ENCODE assay signal across 8 cellular contexts in genomic region chr12:47812797-47813490, GRCh38.
A peak's percentile ranks its signal among the peaks of the same experiment; 100 is the strongest.
DNase-seq lines count a peak whose midpoint lies in the region; ATAC-seq and TF ChIP-seq lines count a peak whose summit lies in the region.

No MANE protein-coding gene starts in this region.

- H3K27me3 ChIP-seq in effector memory CD4-positive, alpha-beta T cell (replicated peaks; ENCODE audit: control insufficient read depth, insufficient read depth, low read length, poor library complexity, severe bottlenecking): no peaks in the 10 kb centered on the region

- H3K4me3 ChIP-seq in effector memory CD4-positive, alpha-beta T cell (ENCODE audit: insufficient read depth, low read depth, low read length, poor library complexity, severe bottlenecking): peak overlapping the region; percentile 58

- peaks cover 92% of the 10 kb centered on the region for H3K4me1 ChIP-seq in effector memory CD4-positive, alpha-beta T cell (ENCODE audit: control insufficient read depth, insufficient read depth, low read length, poor library complexity, severe bottlenecking)

- no peaks in the 10 kb centered on the region for H3K9me3 ChIP-seq in effector memory CD4-positive, alpha-beta T cell (ENCODE audit: control insufficient read depth, low read length)

- peak overlapping the region; percentile 98 for H3K27ac ChIP-seq in effector memory CD4-positive, alpha-beta T cell (ENCODE audit: insufficient read depth, low read length, poor library complexity, severe bottlenecking)

- no peaks in the 10 kb centered on the region for H3K36me3 ChIP-seq in effector memory CD4-positive, alpha-beta T cell (ENCODE audit: control insufficient read depth, insufficient read depth, low read length)

- TF ChIP-seq CTCF in GM12872 (IDR thresholded peaks at IDR 0.05; ENCODE audit: insufficient read depth, low read depth, low read length): 0 out of 3 replicates have a peak, but pooled peaks have one; percentile 29

- ATAC-seq in HG02588 (IDR thresholded peaks at IDR 0.05; ENCODE audit: unreplicated experiment): peak; percentile 66

- DNase-seq in NCI-H2227 (lab: John Stamatoyannopoulos, UW; ENCODE audit: unreplicated experiment) (peak; percentile 69), midbrain (lab: John Stamatoyannopoulos, UW) (peak; percentile 35), NCI-H1105 (lab: John Stamatoyannopoulos, UW) (no peak)
- peak; percentile 95 for DNase-seq in activated CD8-positive, alpha-beta memory T cell treated with anti-CD3 and anti-CD28 coated beads for 24 hours
- DNase-seq in effector memory CD4-positive, alpha-beta T cell: peak; percentile 84 to 92 (median 85)
- peak; percentile 82 to 83 for DNase-seq in stimulated activated CD8-positive, alpha-beta memory T cell treated with anti-CD3 and anti-CD28 coated beads, Interleukin-2, amount 100 ng/mL, for 1 hour (ENCODE audit: low read depth in 2 of 2)
